In genomic region chr10:5292196-5292735, GRCh38 we compare ENCODE assay signal across 8 cellular contexts.
DNase-seq lines count a peak whose midpoint lies in the region; ATAC-seq and TF ChIP-seq lines count a peak whose summit lies in the region.

No MANE protein-coding gene starts in this region.

- TF ChIP-seq EP300 in gastroesophageal sphincter (IDR thresholded peaks at IDR 0.05) = no peak
- TF ChIP-seq EP300 in ovary (IDR thresholded peaks at IDR 0.05) = no peak

- 64 to 73% methylated on average over 4 to 6 of the region's 7 CpGs for WGBS in gastroesophageal sphincter (ENCODE audit: low coverage in 1 of 2), 2 donors
- WGBS in thyroid gland, 2 donors = 83 to 85% methylated on average over 7 of the region's 7 CpGs
- WGBS in ovary, 3 donors = 79 to 87% (median 86%) methylated on average over 7 of the region's 7 CpGs

- H3K27ac ChIP-seq in gastroesophageal sphincter (peak overlapping the region in 3 of 4 donors; percentile 63 to 74 (median 69)), thyroid gland (peak overlapping the region; percentile 32 to 67 (median 57)), ovary (no peak overlapping the region)

- intact Hi-C loops in thyroid gland (cut with DNase I) (no loop called here), ovary (cut with DNase I) (no loop called here)

- TF ChIP-seq CTCF in gastroesophageal sphincter (IDR thresholded peaks at IDR 0.05) (no peak), thyroid gland (IDR thresholded peaks at IDR 0.05) (no peak), ovary (IDR thresholded peaks at IDR 0.05) (no peak)

- TF ChIP-seq POLR2A in gastroesophageal sphincter (IDR thresholded peaks at IDR 0.05) (no peak), thyroid gland (IDR thresholded peaks at IDR 0.05) (no peak), ovary (IDR thresholded peaks at IDR 0.05) (no peak)

- no peaks in the 10 kb centered on the region for H3K9me3 ChIP-seq in gastroesophageal sphincter
- no peaks in the 10 kb centered on the region for H3K9me3 ChIP-seq in thyroid gland
- H3K9me3 ChIP-seq in ovary = no peaks in the 10 kb centered on the region

- ATAC-seq in activated CD8-positive, alpha-beta memory T cell treated with anti-CD3 and anti-CD28 coated beads, Interleukin-2, amount 10 ng/mL, durations not matched to agents 7 days and 5 days = peak; percentile 24
- no peak for ATAC-seq in gastroesophageal sphincter
- ATAC-seq in GM21381 (IDR thresholded peaks at IDR 0.05; ENCODE audit: unreplicated experiment) = no peak

- H3K36me3 ChIP-seq in gastroesophageal sphincter = no peaks in the 10 kb centered on the region
- H3K36me3 ChIP-seq in thyroid gland = no peaks in the 10 kb centered on the region
- no peaks in the 10 kb centered on the region for H3K36me3 ChIP-seq in ovary

- H3K27me3 Mint-ChIP-seq in activated CD8-positive, alpha-beta memory T cell treated with anti-CD3 and anti-CD28 coated beads, Interleukin-2, amount 10 ng/mL, durations not matched to agents 7 days and 5 days = no peaks in the 10 kb centered on the region

- peaks cover 31% of the 10 kb centered on the region for H3K36me3 Mint-ChIP-seq in activated CD8-positive, alpha-beta memory T cell treated with anti-CD3 and anti-CD28 coated beads, Interleukin-2, amount 10 ng/mL, durations not matched to agents 7 days and 5 days

- H3K4me1 ChIP-seq in gastroesophageal sphincter (peaks cover 0 to 6% (median 0%) of the 10 kb centered on the region in 3 donors), thyroid gland (no peaks in the 10 kb centered on the region), ovary (ENCODE audit: insufficient read depth) (no peaks in the 10 kb centered on the region)

- peaks cover 7% of the 10 kb centered on the region for H3K27me3 ChIP-seq in gastroesophageal sphincter
- no peaks in the 10 kb centered on the region for H3K27me3 ChIP-seq in thyroid gland
- H3K27me3 ChIP-seq in ovary = no peaks in the 10 kb centered on the region

- H3K4me1 Mint-ChIP-seq in activated CD8-positive, alpha-beta memory T cell treated with anti-CD3 and anti-CD28 coated beads, Interleukin-2, amount 10 ng/mL, durations not matched to agents 7 days and 5 days = peaks cover 58% of the 10 kb centered on the region

- CTCF ChIA-PET in activated CD8-positive, alpha-beta memory T cell treated with anti-CD3 and anti-CD28 coated beads, Interleukin-2, amount 10 ng/mL, durations not matched to agents 7 days and 5 days (lab: Charles Lee) = interaction anchor here (1.1 kb wide), 1 partner anchor 142 kb away, joined by 3 read pairs; no protein-coding TSS in a partner anchor

- peak overlapping the region; percentile 71 for H3K4me3 Mint-ChIP-seq in activated CD8-positive, alpha-beta memory T cell treated with anti-CD3 and anti-CD28 coated beads, Interleukin-2, amount 10 ng/mL, durations not matched to agents 7 days and 5 days

- peak overlapping the region; percentile 93 for H3K27ac Mint-ChIP-seq in activated CD8-positive, alpha-beta memory T cell treated with anti-CD3 and anti-CD28 coated beads, Interleukin-2, amount 10 ng/mL, durations not matched to agents 7 days and 5 days

- H3K4me3 ChIP-seq in gastroesophageal sphincter = no peak overlapping the region
- no peak overlapping the region for H3K4me3 ChIP-seq in thyroid gland (replicated peaks in 1 of 3)
- H3K4me3 ChIP-seq in ovary = no peak overlapping the region

- DNase-seq in activated CD8-positive, alpha-beta memory T cell treated with anti-CD3 and anti-CD28 coated beads, Interleukin-2, amount 10 ng/mL, durations not matched to agents 7 days and 5 days = peak; percentile 50
- no peak for DNase-seq in activated CD8-positive, alpha-beta memory T cell treated with anti-CD3 and anti-CD28 coated beads, Interleukin-2, amount 50 U/mL, for 4 hours
- DNase-seq in activated CD4-positive, CD25-positive, alpha-beta regulatory T cell treated with anti-CD3 and anti-CD28 coated beads, Interleukin-2, amount 50 U/mL, for 72 hours = peak; percentile 53
- DNase-seq in thyroid gland = no peak
- no peak for DNase-seq in CD1c-positive myeloid dendritic cell (ENCODE audit: extremely low spot score)
- DNase-seq in ovary = no peak

- no peaks in the 10 kb centered on the region for H3K9me3 Mint-ChIP-seq in activated CD8-positive, alpha-beta memory T cell treated with anti-CD3 and anti-CD28 coated beads, Interleukin-2, amount 10 ng/mL, durations not matched to agents 7 days and 5 days (ENCODE audit: low read depth)

Comparison
In these comparisons a context has a peak if more than half of its experiments do, and no peak if none do; other contexts are left out.
1. DNase-seq: peak in activated CD8-positive, alpha-beta memory T cell treated with anti-CD3 and anti-CD28 coated beads, Interleukin-2, amount 10 ng/mL, durations not matched to agents 7 days and 5 days (single experiment) and activated CD4-positive, CD25-positive, alpha-beta regulatory T cell treated with anti-CD3 and anti-CD28 coated beads, Interleukin-2, amount 50 U/mL, for 72 hours (single experiment); none in activated CD8-positive, alpha-beta memory T cell treated with anti-CD3 and anti-CD28 coated beads, Interleukin-2, amount 50 U/mL, for 4 hours (single experiment), thyroid gland (0 of 2), CD1c-positive myeloid dendritic cell (single experiment) and ovary (0 of 5).
2. H3K27ac ChIP-seq: peak in gastroesophageal sphincter (3 of 4) and thyroid gland (3 of 3); none in ovary (0 of 2).